ENCODE assay signal across 8 cellular contexts in genomic region chrX:25021132-25021498, GRCh38. TPM values are rescaled to one million over a fixed set of nuclear protein-coding genes. Genes with fewer than 3 reads are reported as not detected.
A peak's percentile ranks its signal among the peaks of the same experiment; 100 is the strongest.
DNase-seq lines count a peak whose midpoint lies in the region; ATAC-seq and TF ChIP-seq lines count a peak whose summit lies in the region.

No MANE protein-coding gene starts in this region.

- TF ChIP-seq CTCF in osteocyte (IDR thresholded peaks at IDR 0.05): no peak

- peak; percentile 16 for ATAC-seq in HG03432 (IDR thresholded peaks at IDR 0.05; ENCODE audit: unreplicated experiment)
- no peak for ATAC-seq in activated naive CD8-positive, alpha-beta T cell treated with anti-CD3 and anti-CD28 coated beads, Interleukin-2, amount 10 ng/mL, durations not matched to agents 7 days and 5 days (ENCODE audit: low read depth)
- no peak for ATAC-seq in GM18517 (IDR thresholded peaks at IDR 0.05; ENCODE audit: unreplicated experiment)

- no peaks in the 10 kb centered on the region for H3K36me3 Mint-ChIP-seq in T-helper 1 cell treated with Interleukin-12 subunit alpha and Interleukin-12 subunit beta and Interleukin-4 antibody, amounts not matched to agents 30 μg/mL and 1 μg/mL, for 36 hours (ENCODE audit: low read depth)
- H3K36me3 Mint-ChIP-seq in activated naive CD8-positive, alpha-beta T cell treated with anti-CD3 and anti-CD28 coated beads, Interleukin-2, amount 10 ng/mL, durations not matched to agents 7 days and 5 days: no peaks in the 10 kb centered on the region
- no peaks in the 10 kb centered on the region for H3K36me3 Mint-ChIP-seq in osteocyte (ENCODE audit: unreplicated experiment)

- no peak overlapping the region for H3K27ac Mint-ChIP-seq in T-helper 1 cell treated with Interleukin-12 subunit alpha and Interleukin-12 subunit beta and Interleukin-4 antibody, amounts not matched to agents 30 μg/mL and 1 μg/mL, for 36 hours
- H3K27ac Mint-ChIP-seq in activated naive CD8-positive, alpha-beta T cell treated with anti-CD3 and anti-CD28 coated beads, Interleukin-2, amount 10 ng/mL, durations not matched to agents 7 days and 5 days: no peak overlapping the region
- no peak overlapping the region for H3K27ac Mint-ChIP-seq in osteocyte (ENCODE audit: unreplicated experiment)

- POLR2A ChIA-PET in activated naive CD8-positive, alpha-beta T cell treated with anti-CD3 and anti-CD28 coated beads, Interleukin-2, amount 10 ng/mL, durations not matched to agents 7 days and 5 days (lab: Charles Lee): no interaction called here

- H3K4me3 Mint-ChIP-seq in T-helper 1 cell treated with Interleukin-12 subunit alpha and Interleukin-12 subunit beta and Interleukin-4 antibody, amounts not matched to agents 30 μg/mL and 1 μg/mL, for 36 hours: peak overlapping the region; percentile 25
- peak overlapping the region; percentile 10 for H3K4me3 Mint-ChIP-seq in activated naive CD8-positive, alpha-beta T cell treated with anti-CD3 and anti-CD28 coated beads, Interleukin-2, amount 10 ng/mL, durations not matched to agents 7 days and 5 days
- peak overlapping the region; percentile 20 for H3K4me3 Mint-ChIP-seq in osteocyte (ENCODE audit: unreplicated experiment)

- no peaks in the 10 kb centered on the region for H3K9me3 Mint-ChIP-seq in T-helper 1 cell treated with Interleukin-12 subunit alpha and Interleukin-12 subunit beta and Interleukin-4 antibody, amounts not matched to agents 30 μg/mL and 1 μg/mL, for 36 hours
- H3K9me3 Mint-ChIP-seq in activated naive CD8-positive, alpha-beta T cell treated with anti-CD3 and anti-CD28 coated beads, Interleukin-2, amount 10 ng/mL, durations not matched to agents 7 days and 5 days: no peaks in the 10 kb centered on the region
- no peaks in the 10 kb centered on the region for H3K9me3 Mint-ChIP-seq in osteocyte (ENCODE audit: unreplicated experiment)

- DNase-seq in T-helper 1 cell: no peak
- DNase-seq in activated naive CD8-positive, alpha-beta T cell treated with anti-CD3 and anti-CD28 coated beads, Interleukin-2, amount 10 ng/mL, durations not matched to agents 7 days and 5 days: no peak
- DNase-seq in osteocyte (ENCODE audit: extremely low spot score, unreplicated experiment): no peak
- DNase-seq in NCI-H1092 (lab: John Stamatoyannopoulos, UW): no peak
- no peak for DNase-seq in occipital lobe (lab: John Stamatoyannopoulos, UW)

- H3K27me3 Mint-ChIP-seq in T-helper 1 cell treated with Interleukin-12 subunit alpha and Interleukin-12 subunit beta and Interleukin-4 antibody, amounts not matched to agents 30 μg/mL and 1 μg/mL, for 36 hours (ENCODE audit: low read depth): peaks cover 80% of the 10 kb centered on the region
- H3K27me3 Mint-ChIP-seq in activated naive CD8-positive, alpha-beta T cell treated with anti-CD3 and anti-CD28 coated beads, Interleukin-2, amount 10 ng/mL, durations not matched to agents 7 days and 5 days: peaks cover 82% of the 10 kb centered on the region
- H3K27me3 Mint-ChIP-seq in osteocyte (ENCODE audit: unreplicated experiment): peaks cover 90% of the 10 kb centered on the region

- peaks cover 17% of the 10 kb centered on the region for H3K4me1 Mint-ChIP-seq in T-helper 1 cell treated with Interleukin-12 subunit alpha and Interleukin-12 subunit beta and Interleukin-4 antibody, amounts not matched to agents 30 μg/mL and 1 μg/mL, for 36 hours (ENCODE audit: low read depth)
- H3K4me1 Mint-ChIP-seq in activated naive CD8-positive, alpha-beta T cell treated with anti-CD3 and anti-CD28 coated beads, Interleukin-2, amount 10 ng/mL, durations not matched to agents 7 days and 5 days: peaks cover 12% of the 10 kb centered on the region
- H3K4me1 Mint-ChIP-seq in osteocyte (ENCODE audit: unreplicated experiment): peaks cover 32% of the 10 kb centered on the region

RNA-seq across cellular contexts. Expression of gene ARX, which starts 5.3 kb away (rescaled TPM):
- total RNA-seq in activated naive CD8-positive, alpha-beta T cell treated with anti-CD3 and anti-CD28 coated beads, Interleukin-2, amount 10 ng/mL, durations not matched to agents 7 days and 5 days: not detected
- total RNA-seq in osteocyte (not detected in 2 replicates), occipital lobe (6.2 TPM)
